8 cellular contexts compared by ENCODE assay signal in genomic region chrX:1582686-1583437, GRCh38. TPM values are rescaled to one million over a fixed set of nuclear protein-coding genes. Genes with fewer than 3 reads are reported as not detected.
DNase-seq lines count a peak whose midpoint lies in the region; ATAC-seq and TF ChIP-seq lines count a peak whose summit lies in the region.

No MANE protein-coding gene starts in this region.

- H3K4me2 ChIP-seq in DOHH2 (ENCODE audit: low read length), result peak overlapping the region; percentile 84

- H3K36me3 Mint-ChIP-seq in activated CD8-positive, alpha-beta T cell treated with anti-CD3 and anti-CD28 coated beads for 36 hours (ENCODE audit: low read depth), result no peaks in the 10 kb centered on the region

- CTCF ChIA-PET in activated CD8-positive, alpha-beta T cell treated with anti-CD3 and anti-CD28 coated beads for 36 hours (lab: Charles Lee), result no interaction called here

- no peaks in the 10 kb centered on the region for H3K27me3 Mint-ChIP-seq in activated CD8-positive, alpha-beta T cell treated with anti-CD3 and anti-CD28 coated beads for 36 hours

- DNase-seq in NB4 (ENCODE audit: low read depth) (peak; percentile 82), lung microvascular endothelial cell (ENCODE audit: low read depth in 2 of 2) (peak; percentile 55 to 78), DMS79 (lab: John Stamatoyannopoulos, UW) (no peak), left colon (no peak), amniotic stem cell (lab: John Stamatoyannopoulos, UW) (no peak)
- peak; percentile 73 for DNase-seq in activated CD8-positive, alpha-beta T cell treated with anti-CD3 and anti-CD28 coated beads for 36 hours

- TF ChIP-seq CTCF in DOHH2 (IDR thresholded peaks at IDR 0.05; ENCODE audit: low read depth, low read length, poor library complexity, severe bottlenecking), result no peak
- no peak for TF ChIP-seq CTCF in NB4 (IDR thresholded peaks at IDR 0.05; ENCODE audit: low read depth, low read length)
- no peak for TF ChIP-seq CTCF in activated CD8-positive, alpha-beta T cell treated with anti-CD3 and anti-CD28 coated beads for 36 hours (IDR thresholded peaks at IDR 0.05)

- no peaks in the 10 kb centered on the region for H3K27me3 ChIP-seq in DOHH2 (ENCODE audit: control insufficient read depth, low read length)

- intact Hi-C loops in activated CD8-positive, alpha-beta T cell treated with anti-CD3 and anti-CD28 coated beads for 36 hours (cut with micrococcal nuclease), result no loop called here
- intact Hi-C loops in left colon (cut with DNase I, micrococcal nuclease), result no loop called here

- no peaks in the 10 kb centered on the region for H3K9me3 ChIP-seq in DOHH2 (ENCODE audit: control insufficient read depth, insufficient read depth, low read length)

- H3K4me3 ChIP-seq in DOHH2 (ENCODE audit: low read length) (peak overlapping the region; percentile 65), NB4 (ENCODE audit: low read depth, low read length) (no peak overlapping the region)

- no peaks in the 10 kb centered on the region for H4K20me1 ChIP-seq in DOHH2 (ENCODE audit: control insufficient read depth, insufficient read depth, low read depth, low read length)

- TF ChIP-seq POLR2A in NB4 (IDR thresholded peaks at IDR 0.05; ENCODE audit: extremely low read depth, insufficient read length), result no peak

- peaks cover 22% of the 10 kb centered on the region for H3K4me1 Mint-ChIP-seq in activated CD8-positive, alpha-beta T cell treated with anti-CD3 and anti-CD28 coated beads for 36 hours (ENCODE audit: low read depth)

- POLR2A ChIA-PET in activated CD8-positive, alpha-beta T cell treated with anti-CD3 and anti-CD28 coated beads for 36 hours (lab: Charles Lee), result no interaction called here

- H3K9me2 ChIP-seq in DOHH2 (replicated peaks; ENCODE audit: control insufficient read depth, low read length), result no peaks in the 10 kb centered on the region

- peak overlapping the region; percentile 67 for H3K27ac Mint-ChIP-seq in activated CD8-positive, alpha-beta T cell treated with anti-CD3 and anti-CD28 coated beads for 36 hours

- H3K9me3 Mint-ChIP-seq in activated CD8-positive, alpha-beta T cell treated with anti-CD3 and anti-CD28 coated beads for 36 hours, result peaks cover 4% of the 10 kb centered on the region

- ATAC-seq in GM21526 (IDR thresholded peaks at IDR 0.05; ENCODE audit: low FRiP score, unreplicated experiment), result peak; percentile 65
- peak; percentile 69 for ATAC-seq in activated CD8-positive, alpha-beta T cell treated with anti-CD3 and anti-CD28 coated beads for 36 hours
- no peak for ATAC-seq in left colon

- peak overlapping the region; percentile 3 for H3K4me3 Mint-ChIP-seq in activated CD8-positive, alpha-beta T cell treated with anti-CD3 and anti-CD28 coated beads for 36 hours

- peaks cover 57% of the 10 kb centered on the region for H3K4me1 ChIP-seq in DOHH2 (ENCODE audit: control insufficient read depth, low read length)

- H3K36me3 ChIP-seq in DOHH2 (ENCODE audit: control insufficient read depth, low read length), result no peaks in the 10 kb centered on the region

- peaks cover 26% of the 10 kb centered on the region for H3F3A ChIP-seq in DOHH2 (ENCODE audit: control insufficient read depth, insufficient read depth)

- no peaks in the 10 kb centered on the region for H3K79me2 ChIP-seq in DOHH2 (ENCODE audit: control insufficient read depth, low read length)

- peak overlapping the region; percentile 63 for H3K27ac ChIP-seq in DOHH2 (ENCODE audit: low read depth, low read length)

RNA-seq across cellular contexts. Expression of gene AKAP17A, which starts 8.5 kb away (rescaled TPM):
- 10 to 100 TPM; 82.8 to 85.5 TPM for total RNA-seq in activated CD8-positive, alpha-beta T cell treated with anti-CD3 and anti-CD28 coated beads for 36 hours
- total RNA-seq in lung microvascular endothelial cell, result 13.1 and 16.9 TPM in 2 replicates
- total RNA-seq in left colon, result 10 to 100 TPM; 37.3 to 39.0 TPM

RNA-seq across cellular contexts. Expression of gene ASMT, which starts 32.0 kb away (rescaled TPM):
- under 1 TPM in 1 of 2 experiments, not detected in 1; 0.41 TPM for total RNA-seq in activated CD8-positive, alpha-beta T cell treated with anti-CD3 and anti-CD28 coated beads for 36 hours
- not detected in 2 replicates for total RNA-seq in lung microvascular endothelial cell
- not detected for total RNA-seq in left colon

RNA-seq across cellular contexts. Expression of gene P2RY8, which starts 45.9 kb away (rescaled TPM):
- total RNA-seq in activated CD8-positive, alpha-beta T cell treated with anti-CD3 and anti-CD28 coated beads for 36 hours, result 10 to 100 TPM; 27.5 to 28.3 TPM
- total RNA-seq in lung microvascular endothelial cell (under 0.01 and 0.40 TPM in 2 replicates), left colon (1 to 10 TPM in 1 of 2 donors, under 1 TPM in 1; 0.43 to 2.1 TPM)

Comparison
In these comparisons a context has a peak if more than half of its experiments do, and no peak if none do; other contexts are left out.
1. DNase-seq: peak in NB4 (single experiment), activated CD8-positive, alpha-beta T cell treated with anti-CD3 and anti-CD28 coated beads for 36 hours (single experiment) and lung microvascular endothelial cell (2 of 2); none in DMS79 (single experiment), left colon (0 of 2) and amniotic stem cell (single experiment).
2. RNA of gene P2RY8, which starts 45.9 kb away (total RNA-seq): 27.5 to 28.3 TPM in activated CD8-positive, alpha-beta T cell treated with anti-CD3 and anti-CD28 coated beads for 36 hours; 0.43 to 2.1 TPM in left colon and under 0.01 to 0.40 TPM in lung microvascular endothelial cell; every median in the first group is over 4 times any median in the second.